In the genomic region with DNA sequence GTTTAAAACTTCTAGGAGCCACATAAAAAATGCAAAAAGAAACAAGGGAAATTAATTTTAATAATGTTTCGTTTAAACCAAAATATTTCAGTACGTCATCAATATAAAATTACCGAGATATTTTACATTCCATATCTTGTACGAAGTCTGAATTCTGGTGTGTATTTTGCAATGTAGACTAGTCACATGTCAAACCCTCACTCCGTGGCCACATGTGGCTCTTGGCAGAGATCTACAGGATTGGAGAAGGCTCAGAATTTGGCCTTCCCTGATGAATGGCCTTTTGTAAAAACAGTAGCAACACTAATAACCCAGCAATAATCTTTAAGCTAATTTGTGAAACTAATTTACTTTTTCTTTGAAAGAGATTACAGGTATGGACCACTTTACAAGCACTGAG, we compare ENCODE assay signal across 16 cellular contexts.
DNase-seq lines count a peak whose midpoint lies in the region; ATAC-seq and TF ChIP-seq lines count a peak whose summit lies in the region.
"Had no signal": no experiment of that assay in that cellular context is flagged by ENCODE, and none has a peak within 500 bp of the region (broad histone marks: within the 10 kb centered on the region; RNA-seq: fewer than 3 reads in every experiment).

No MANE protein-coding gene starts in this region.

- WGBS in tibial nerve, 2 donors = 32 to 34% methylated on average over 5 of the region's 5 CpGs

- H3K4me1 ChIP-seq in thoracic aorta (ENCODE audit: control insufficient read depth in 1 of 2, low read depth in 2 of 2) = peaks cover 7 to 28% of the 10 kb centered on the region in 2 donors
- H3K4me1 ChIP-seq in tibial nerve = peaks cover 0 to 2% (median 0%) of the 10 kb centered on the region in 4 donors
- peaks cover 0 to 18% (median 9%) of the 10 kb centered on the region in 4 donors for H3K4me1 ChIP-seq in tibial artery
- H3K4me1 ChIP-seq: spleen had no signal

- no peak overlapping the region for H3K4me3 ChIP-seq in cardiac fibroblast (replicated peaks in 1 of 2; ENCODE audit: low read depth in 2 of 2, low read length in 2 of 2)
- H3K4me3 ChIP-seq in thoracic aorta = no peak overlapping the region
- no peak overlapping the region for H3K4me3 ChIP-seq in tibial nerve
- no peak overlapping the region for H3K4me3 ChIP-seq in tibial artery
- H3K4me3 ChIP-seq: spleen had no signal

- ATAC-seq in Right ventricle myocardium inferior = peak; percentile 63
- peak; percentile 47 to 58 for ATAC-seq in left cardiac atrium
- ATAC-seq in thoracic aorta (ENCODE audit: insufficient number of reproducible peaks, low FRiP score, low read depth) = peak; percentile 83
- ATAC-seq: natural killer cell had no signal

- no peak for TF ChIP-seq EP300 in tibial nerve (IDR thresholded peaks at IDR 0.05)

- intact Hi-C loops in Right ventricle myocardium inferior (cut with DNase I) (no loop called here), cardiac septum (cut with DNase I) (no loop called here), left cardiac atrium (cut with DNase I) (no loop called here), tibial artery (cut with DNase I; ENCODE audit: low total_unique reads) (no loop called here)

- no peaks in the 10 kb centered on the region for H3K9me3 ChIP-seq in thoracic aorta
- no peaks in the 10 kb centered on the region for H3K9me3 ChIP-seq in tibial nerve
- no peaks in the 10 kb centered on the region for H3K9me3 ChIP-seq in tibial artery

- DNase-seq in Right ventricle myocardium inferior (ENCODE audit: missing footprints) (no peak), cardiac septum (ENCODE audit: low spot score) (no peak), cardiac fibroblast (ENCODE audit: low read depth in 2 of 2) (peak; percentile 80 to 87), left cardiac atrium (peak; percentile 24), thoracic aorta (ENCODE audit: low spot score) (no peak), tibial nerve (ENCODE audit: low spot score in 2 of 2) (no peak), tibial artery (no peak)
- DNase-seq in activated CD4-positive, alpha-beta T cell treated with anti-CD3 and anti-CD28 coated beads for 1 hour = no peak
- DNase-seq: 8988T; activated CD4-positive, alpha-beta T cell treated with anti-CD3 and anti-CD28 coated beads, Interleukin-2, amount 50 U/mL, for 48 hours; activated naive CD4-positive, alpha-beta T cell; DMS153; glutamatergic neuron; natural killer cell; NCI-H187 treated with DMSO at 0.1 percent for 48 hours; spleen had no signal

- TF ChIP-seq CTCF in cardiac fibroblast (IDR thresholded peaks at IDR 0.05; ENCODE audit: low read depth, low read length) (no peak), thoracic aorta (IDR thresholded peaks at IDR 0.05) (no peak), tibial nerve (IDR thresholded peaks at IDR 0.05) (no peak), tibial artery (IDR thresholded peaks at IDR 0.05) (no peak)

- TF ChIP-seq POLR2A in tibial nerve (IDR thresholded peaks at IDR 0.05) = no peak

- H3K27ac ChIP-seq in thoracic aorta (peak overlapping the region in 1 of 2 donors; percentile 58), tibial nerve (no peak overlapping the region), tibial artery (peak overlapping the region in 1 of 2 donors; percentile 28)
- H3K27ac ChIP-seq: spleen had no signal

- H3K27me3 ChIP-seq in thoracic aorta (replicated peaks; ENCODE audit: insufficient read depth) (no peaks in the 10 kb centered on the region), tibial nerve (no peaks in the 10 kb centered on the region), tibial artery (no peaks in the 10 kb centered on the region)
- H3K27me3 ChIP-seq: spleen had no signal

- H3K36me3 ChIP-seq in thoracic aorta (no peaks in the 10 kb centered on the region), tibial nerve (no peaks in the 10 kb centered on the region), tibial artery (no peaks in the 10 kb centered on the region)
- H3K36me3 ChIP-seq: spleen had no signal

Comparison
In these comparisons a context has a peak if more than half of its experiments do, and no peak if none do; other contexts are left out.
1. DNase-seq: peak in cardiac fibroblast (2 of 2) and left cardiac atrium (single experiment); none in Right ventricle myocardium inferior (single experiment), cardiac septum (single experiment), thoracic aorta (single experiment), tibial nerve (0 of 2), activated CD4-positive, alpha-beta T cell treated with anti-CD3 and anti-CD28 coated beads for 1 hour (single experiment) and tibial artery (0 of 2).
2. Peak in every context shown above with its lines, with median percentiles within 50 percentile points of each other: ATAC-seq.